Comparison of ENCODE assay signal across 1 cellular context in the genomic region with DNA sequence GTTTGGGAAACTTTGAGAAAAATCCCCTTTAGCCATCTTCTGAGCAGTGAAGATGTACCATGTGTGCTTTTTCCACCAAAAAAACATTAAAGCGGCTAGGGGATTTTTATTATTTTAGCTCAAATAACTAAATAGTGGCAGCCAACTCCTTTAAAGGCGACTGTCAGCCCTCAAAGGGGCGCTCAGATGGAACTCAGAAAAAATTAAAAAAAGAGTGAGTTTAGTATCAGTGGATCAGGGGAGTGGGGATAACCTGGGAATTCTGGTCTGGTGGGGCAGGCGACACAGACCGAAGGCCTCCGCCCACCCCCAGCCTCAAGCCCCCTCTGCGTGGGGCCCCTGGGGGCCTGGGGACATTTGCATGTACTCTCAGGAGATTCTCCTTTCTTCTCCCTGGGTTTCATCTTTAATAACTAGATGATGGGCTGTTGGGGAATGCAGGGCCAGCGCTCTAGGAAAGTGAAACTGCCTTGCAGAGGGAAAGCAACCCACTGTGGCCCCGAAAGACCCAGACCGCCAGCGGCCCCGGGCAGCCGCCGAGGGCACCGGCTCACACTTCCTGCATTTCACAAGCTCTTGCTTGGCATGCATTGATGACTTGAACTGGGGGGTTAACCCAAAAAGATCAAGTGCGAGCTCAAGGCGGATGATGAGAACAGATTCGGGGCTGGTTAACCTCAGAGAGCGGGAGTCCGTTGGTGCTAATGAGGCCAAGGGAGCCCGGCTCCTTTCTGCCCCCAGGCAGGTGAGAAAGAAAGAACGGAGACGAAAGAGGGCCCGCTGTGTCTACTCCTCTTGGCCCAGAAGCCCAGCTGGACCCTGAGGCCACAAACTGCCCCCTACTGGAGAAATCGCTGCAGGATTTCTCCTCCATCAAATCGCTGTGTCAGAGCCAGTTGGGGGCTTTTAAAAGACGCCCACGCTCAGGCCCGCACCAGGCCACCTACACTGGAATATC.
TF ChIP-seq lines count a peak whose summit lies in the region.

No MANE protein-coding gene starts in this region.

TF ChIP-seq in GM12878, 131 proteins besides CTCF, POLR2A, EP300 and RAD21 (continued from another document):
- TF ChIP-seq STAT3 (IDR thresholded peaks at IDR 0.05; ENCODE audit: low read depth, low read length) (no peak), TCF3 (IDR thresholded peaks at IDR 0.05; ENCODE audit: borderline replicate concordance, insufficient read depth, low read depth, low read length) (0 out of 2 replicates have a peak, but pooled peaks have one; percentile 9), NKRF (conservative IDR thresholded peaks at IDR 0.05) (peak; percentile 21; the same call in 1 of the 2 replicates), SMAD1 (IDR thresholded peaks at IDR 0.05; ENCODE audit: low read depth, partially characterized antibody) (no peak), TAF1 (IDR thresholded peaks at IDR 0.05; ENCODE audit: borderline replicate concordance, low read depth, low read length) (peak; percentile 29; the same call in 1 of the 2 replicates), RAD51 (IDR thresholded peaks at IDR 0.05) (peak; percentile 66), KAT2A (conservative IDR thresholded peaks at IDR 0.05; ENCODE audit: control insufficient read depth, low read depth, low read length) (no peak), SRF (IDR thresholded peaks at IDR 0.05; ENCODE audit: low read depth in 2 of 2, low read length in 2 of 2) (0 out of 4 replicates have a peak, but pooled peaks of 1 of the 2 experiments have one; percentile 24), POU2F2 (IDR thresholded peaks at IDR 0.05; ENCODE audit: borderline replicate concordance, low read depth, low read length) (peak; percentile 91), TCF7 (IDR thresholded peaks at IDR 0.05; ENCODE audit: borderline replicate concordance) (peak; percentile 21; the same call in 1 of the 2 replicates), PKNOX1 (IDR thresholded peaks at IDR 0.05) (no peak), RUNX3 (IDR thresholded peaks at IDR 0.05; ENCODE audit: low read length) (peak; percentile 76), NBN (IDR thresholded peaks at IDR 0.05) (peak; percentile 4; the same call in 1 of the 2 replicates), ESRRA (IDR thresholded peaks at IDR 0.05; ENCODE audit: low read length) (0 out of 2 replicates have a peak, but pooled peaks have one; percentile 20), TCF12 (IDR thresholded peaks at IDR 0.05; ENCODE audit: low read depth, low read length) (peak; percentile 66; the same call in 1 of the 2 replicates), ZNF24 (IDR thresholded peaks at IDR 0.05) (0 out of 2 replicates have a peak, but pooled peaks have one; percentile 26), ZNF687 (IDR thresholded peaks at IDR 0.05) (peak; percentile 63; the same call in 1 of the 2 replicates), SMARCA5 (IDR thresholded peaks at IDR 0.05) (peak; percentile 28; the same call in 1 of the 2 replicates), BCL11A (IDR thresholded peaks at IDR 0.05; ENCODE audit: low read depth, low read length) (peak; percentile 87; the same call in 1 of the 2 replicates), ZNF384 (IDR thresholded peaks at IDR 0.05; ENCODE audit: borderline replicate concordance, low read depth, low read length) (peak; percentile 32; the same call in 1 of the 2 replicates), CBX3 (IDR thresholded peaks at IDR 0.05; ENCODE audit: borderline replicate concordance, low read depth) (no peak), CREB1 (IDR thresholded peaks at IDR 0.05; ENCODE audit: low read depth) (no peak; the same call in 1 of the 2 replicates), MXI1 (IDR thresholded peaks at IDR 0.05; ENCODE audit: low read depth, low read length) (peak; percentile 23; the same call in 1 of the 2 replicates), IKZF1 (conservative IDR thresholded peaks at IDR 0.05) (peak; percentile 87), STAT1 (conservative IDR thresholded peaks at IDR 0.05) (no peak), ZBTB40 (IDR thresholded peaks at IDR 0.05; ENCODE audit: borderline replicate concordance) (no peak), MEF2B (IDR thresholded peaks at IDR 0.05; ENCODE audit: partially characterized antibody, poor library complexity, severe bottlenecking) (peak; percentile 97), RELA (IDR thresholded peaks at IDR 0.05; ENCODE audit: borderline replicate concordance, partially characterized antibody) (peak; percentile 5), CREM (IDR thresholded peaks at IDR 0.05; ENCODE audit: low read depth) (peak; percentile 52; the same call in 1 of the 2 replicates), CHD2 (IDR thresholded peaks at IDR 0.05; ENCODE audit: borderline replicate concordance, low read depth, low read length) (peak; percentile 20; the same call in 1 of the 2 replicates), CBX5 (IDR thresholded peaks at IDR 0.05; ENCODE audit: low read depth) (0 out of 2 replicates have a peak, but pooled peaks have one; percentile 14), BCL3 (IDR thresholded peaks at IDR 0.05; ENCODE audit: borderline replicate concordance, insufficient read depth, low read depth, low read length, poor library complexity, severe bottlenecking) (peak; percentile 69), SUZ12 (IDR thresholded peaks at IDR 0.05; ENCODE audit: unreplicated experiment) (no peak), ZBED1 (IDR thresholded peaks at IDR 0.05; ENCODE audit: borderline replicate concordance) (no peak; the same call in 1 of the 2 replicates), ATF7 (IDR thresholded peaks at IDR 0.05; ENCODE audit: low read depth) (0 out of 2 replicates have a peak, but pooled peaks have one; percentile 12), FOXM1 (IDR thresholded peaks at IDR 0.05; ENCODE audit: low read depth, low read length) (peak; percentile 24; the same call in 1 of the 2 replicates)
- TF ChIP-seq, protein P1, sequence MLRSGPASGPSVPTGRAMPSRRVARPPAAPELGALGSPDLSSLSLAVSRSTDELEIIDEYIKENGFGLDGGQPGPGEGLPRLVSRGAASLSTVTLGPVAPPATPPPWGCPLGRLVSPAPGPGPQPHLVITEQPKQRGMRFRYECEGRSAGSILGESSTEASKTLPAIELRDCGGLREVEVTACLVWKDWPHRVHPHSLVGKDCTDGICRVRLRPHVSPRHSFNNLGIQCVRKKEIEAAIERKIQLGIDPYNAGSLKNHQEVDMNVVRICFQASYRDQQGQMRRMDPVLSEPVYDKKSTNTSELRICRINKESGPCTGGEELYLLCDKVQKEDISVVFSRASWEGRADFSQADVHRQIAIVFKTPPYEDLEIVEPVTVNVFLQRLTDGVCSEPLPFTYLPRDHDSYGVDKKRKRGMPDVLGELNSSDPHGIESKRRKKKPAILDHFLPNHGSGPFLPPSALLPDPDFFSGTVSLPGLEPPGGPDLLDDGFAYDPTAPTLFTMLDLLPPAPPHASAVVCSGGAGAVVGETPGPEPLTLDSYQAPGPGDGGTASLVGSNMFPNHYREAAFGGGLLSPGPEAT (IDR thresholded peaks at IDR 0.05; ENCODE audit: low read depth): peak; percentile 81; the same call in 1 of the 2 replicates
- TF ChIP-seq, protein P2, sequence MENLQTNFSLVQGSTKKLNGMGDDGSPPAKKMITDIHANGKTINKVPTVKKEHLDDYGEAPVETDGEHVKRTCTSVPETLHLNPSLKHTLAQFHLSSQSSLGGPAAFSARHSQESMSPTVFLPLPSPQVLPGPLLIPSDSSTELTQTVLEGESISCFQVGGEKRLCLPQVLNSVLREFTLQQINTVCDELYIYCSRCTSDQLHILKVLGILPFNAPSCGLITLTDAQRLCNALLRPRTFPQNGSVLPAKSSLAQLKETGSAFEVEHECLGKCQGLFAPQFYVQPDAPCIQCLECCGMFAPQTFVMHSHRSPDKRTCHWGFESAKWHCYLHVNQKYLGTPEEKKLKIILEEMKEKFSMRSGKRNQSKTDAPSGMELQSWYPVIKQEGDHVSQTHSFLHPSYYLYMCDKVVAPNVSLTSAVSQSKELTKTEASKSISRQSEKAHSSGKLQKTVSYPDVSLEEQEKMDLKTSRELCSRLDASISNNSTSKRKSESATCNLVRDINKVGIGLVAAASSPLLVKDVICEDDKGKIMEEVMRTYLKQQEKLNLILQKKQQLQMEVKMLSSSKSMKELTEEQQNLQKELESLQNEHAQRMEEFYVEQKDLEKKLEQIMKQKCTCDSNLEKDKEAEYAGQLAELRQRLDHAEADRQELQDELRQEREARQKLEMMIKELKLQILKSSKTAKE (IDR thresholded peaks at IDR 0.05; ENCODE audit: low read depth, poor library complexity, severe bottlenecking): peak; percentile 18
